ENCODE assay signal across 25 cellular contexts in genomic region chr12:56061982-56062381, GRCh38. TPM values are rescaled to one million over a fixed set of nuclear protein-coding genes. Genes with fewer than 3 reads are reported as not detected.
A peak's percentile ranks its signal among the peaks of the same experiment; 100 is the strongest.
DNase-seq lines count a peak whose midpoint lies in the region; FAIRE-seq and TF ChIP-seq lines count a peak whose summit lies in the region.
"Had no signal": no experiment of that assay in that cellular context is flagged by ENCODE, and none has a peak within 500 bp of the region (broad histone marks: within the 10 kb centered on the region; RNA-seq: fewer than 3 reads in every experiment).

No MANE protein-coding gene starts in this region.

- no peak overlapping the region for H3K4me3 ChIP-seq in astrocyte (ENCODE audit: insufficient read depth, low read depth, low read length)
- H3K4me3 ChIP-seq in kidney (ENCODE audit: low read length in 2 of 2), result no peak overlapping the region
- H3K4me3 ChIP-seq: GM12878, SK-N-MC had no signal

- H3K9ac ChIP-seq in astrocyte (ENCODE audit: low read length) (no peak overlapping the region), kidney (ENCODE audit: low read length in 2 of 2) (no peak overlapping the region)

- H3K4me1 Mint-ChIP-seq in astrocyte (ENCODE audit: low read depth, unreplicated experiment), result peaks cover 2% of the 10 kb centered on the region
- H3K4me1 Mint-ChIP-seq: IgD-negative memory B cell had no signal

- peak overlapping the region; percentile 34 for H3K4me3 Mint-ChIP-seq in astrocyte (ENCODE audit: unreplicated experiment)
- H3K4me3 Mint-ChIP-seq: IgD-negative memory B cell had no signal

- H3K36me3 Mint-ChIP-seq in astrocyte (ENCODE audit: low read depth, unreplicated experiment), result no peaks in the 10 kb centered on the region
- H3K36me3 Mint-ChIP-seq: IgD-negative memory B cell had no signal

- H3K36me3 ChIP-seq in astrocyte (ENCODE audit: insufficient read depth, low read length), result no peaks in the 10 kb centered on the region
- no peaks in the 10 kb centered on the region for H3K36me3 ChIP-seq in kidney (ENCODE audit: control insufficient read depth in 1 of 2, insufficient read depth in 2 of 2, low read length in 2 of 2)
- H3K36me3 ChIP-seq: BE2C had no signal

- TF ChIP-seq POLR2A in GM12892 (IDR thresholded peaks at IDR 0.05; ENCODE audit: low read depth, low read length), result no peak

- H3K27ac ChIP-seq in astrocyte (ENCODE audit: low read depth, low read length) (no peak overlapping the region), kidney (ENCODE audit: low read depth in 2 of 2, low read length in 2 of 2) (no peak overlapping the region)

- no peak for FAIRE-seq in astrocyte (lab: Jason Lieb, UNC)
- FAIRE-seq in kidney (lab: Jason Lieb, UNC), result no peak
- FAIRE-seq in GM12892 (lab: Jason Lieb, UNC), result no peak
- FAIRE-seq: GM12878 had no signal

- DNase-seq in HT1080 (ENCODE audit: low read depth) (peak; percentile 62), astrocyte (ENCODE audit: low read depth) (no peak), kidney (peak; percentile 12), hypothalamus (lab: John Stamatoyannopoulos, UW) (no peak), GM20000 (ENCODE audit: low spot score) (no peak), GM12892 (ENCODE audit: insufficient read length) (no peak)
- DNase-seq in activated effector memory CD4-positive, alpha-beta T cell treated with anti-CD3 and anti-CD28 coated beads, Interleukin-2, amount 50 U/mL, for 16 hours, result no peak
- DNase-seq: BE2C, COR-L47, DMS 273 treated with DMSO at 0.1 percent for 48 hours, DND-41, GOT3, HCEC 1CT, MM.1S, NCI-H1048, NCI-H1436, NCI-H187 treated with DMSO at 0.1 percent for 48 hours, NCI-H2107, NCI-H446 treated with DMSO at 0.1 percent for 48 hours, NCI-H526 treated with DMSO at 0.1 percent for 48 hours, SHP77, SW 1271 had no signal

- H3K4me1 ChIP-seq in astrocyte (ENCODE audit: insufficient read depth, low read length) (peaks cover 5% of the 10 kb centered on the region), kidney (ENCODE audit: control insufficient read depth in 1 of 2, insufficient read depth in 1 of 2, low read depth in 1 of 2, low read length in 2 of 2) (no peaks in the 10 kb centered on the region)
- H3K4me1 ChIP-seq: BE2C had no signal

- H2AFZ ChIP-seq in astrocyte (ENCODE audit: low read depth, low read length), result no peak overlapping the region

- no peak for TF ChIP-seq CTCF in astrocyte (IDR thresholded peaks at IDR 0.05; ENCODE audit: insufficient read depth, low read depth, low read length)
- no peak for TF ChIP-seq CTCF in kidney (IDR thresholded peaks at IDR 0.05; ENCODE audit: borderline replicate concordance, extremely low read depth, insufficient read depth)
- no peak for TF ChIP-seq CTCF in GM20000 (IDR thresholded peaks at IDR 0.05; ENCODE audit: extremely low read depth, missing control alignments)

- H3K9me3 ChIP-seq in astrocyte (ENCODE audit: insufficient read depth, low read depth, low read length) (no peaks in the 10 kb centered on the region), kidney (ENCODE audit: control insufficient read depth in 1 of 2, low read length in 2 of 2) (no peaks in the 10 kb centered on the region)
- H3K9me3 ChIP-seq: BE2C had no signal

- intact Hi-C loops in kidney (cut with DNase I), result no loop called here

- no peaks in the 10 kb centered on the region for H4K20me1 ChIP-seq in astrocyte (ENCODE audit: insufficient read depth, low read length)

- H3K9me3 Mint-ChIP-seq in astrocyte (ENCODE audit: unreplicated experiment), result no peaks in the 10 kb centered on the region
- H3K9me3 Mint-ChIP-seq: IgD-negative memory B cell had no signal

- H3K79me2 ChIP-seq in astrocyte (ENCODE audit: insufficient read depth, low read length), result no peaks in the 10 kb centered on the region

- H3K27ac Mint-ChIP-seq in astrocyte (ENCODE audit: unreplicated experiment), result no peak overlapping the region
- H3K27ac Mint-ChIP-seq: IgD-negative memory B cell had no signal

- H3K4me2 ChIP-seq in astrocyte (ENCODE audit: low read length), result no peak overlapping the region

- H3K27me3 Mint-ChIP-seq in astrocyte (ENCODE audit: low read depth, unreplicated experiment), result peaks cover 1% of the 10 kb centered on the region

- no peaks in the 10 kb centered on the region for H3K27me3 ChIP-seq in astrocyte (ENCODE audit: insufficient read depth, low read length)
- H3K27me3 ChIP-seq: BE2C had no signal

RNA-seq across cellular contexts. Expression of gene ERBB3, which starts 18.0 kb away (rescaled TPM):
- 1.2 and 1.4 TPM in 2 replicates for total RNA-seq in HT1080 (2014; rRNA removed; shearing (Covaris generic))
- polyA plus RNA-seq in HT1080 (2015; cell fraction: cytosol; rRNA removed), result 0.49 and 1.0 TPM in 2 replicates
- 0.16 and 0.26 TPM in 2 replicates for polyA plus RNA-seq in HT1080 (2015; cell fraction: nucleus; rRNA removed)
- total RNA-seq in astrocyte (2.6 and 3.8 TPM in 2 replicates), kidney (58.1 TPM)
- polyA plus RNA-seq in kidney (ENCODE audit: insufficient read depth, low read depth, low replicate concordance), result 31.5 TPM
- polyA plus RNA-seq in GM12892 (2012; ENCODE audit: missing spikeins), result 0.49 TPM

RNA-seq across cellular contexts. Expression of gene RPS26, which starts 20.3 kb away (rescaled TPM):
- total RNA-seq in HT1080 (2014; rRNA removed; shearing (Covaris generic)), result 855 and 1,056 TPM in 2 replicates
- polyA plus RNA-seq in HT1080 (2015; cell fraction: cytosol; rRNA removed), result 643 and 2,329 TPM in 2 replicates
- 495 and 694 TPM in 2 replicates for polyA plus RNA-seq in HT1080 (2015; cell fraction: nucleus; rRNA removed)
- 39.4 and 45.9 TPM in 2 replicates for total RNA-seq in astrocyte
- total RNA-seq in kidney, result 46.7 TPM
- 637 TPM for polyA plus RNA-seq in kidney (ENCODE audit: insufficient read depth, low read depth, low replicate concordance)
- 1,801 TPM for polyA plus RNA-seq in GM12892 (2012; ENCODE audit: missing spikeins)

RNA-seq across cellular contexts. Expression of gene IKZF4, which starts 41.1 kb away (rescaled TPM):
- total RNA-seq in HT1080 (2014; rRNA removed; shearing (Covaris generic)), result 0.80 and 1.9 TPM in 2 replicates
- polyA plus RNA-seq in HT1080 (2015; cell fraction: cytosol; rRNA removed), result 3.9 and 4.3 TPM in 2 replicates
- 4.1 and 4.3 TPM in 2 replicates for polyA plus RNA-seq in HT1080 (2015; cell fraction: nucleus; rRNA removed)
- 5.6 and 6.9 TPM in 2 replicates for total RNA-seq in astrocyte
- 9.4 TPM for total RNA-seq in kidney
- 2.7 TPM for polyA plus RNA-seq in kidney (ENCODE audit: insufficient read depth, low read depth, low replicate concordance)
- 2.8 TPM for polyA plus RNA-seq in GM12892 (2012; ENCODE audit: missing spikeins)

RNA-seq across cellular contexts. Expression of gene PA2G4, which starts 42.4 kb away (rescaled TPM):
- total RNA-seq in HT1080 (2014; rRNA removed; shearing (Covaris generic)), result 526 and 607 TPM in 2 replicates
- 346 and 430 TPM in 2 replicates for polyA plus RNA-seq in HT1080 (2015; cell fraction: cytosol; rRNA removed)
- polyA plus RNA-seq in HT1080 (2015; cell fraction: nucleus; rRNA removed), result 500 and 579 TPM in 2 replicates
- total RNA-seq in astrocyte (124 and 130 TPM in 2 replicates), kidney (76.8 TPM)
- polyA plus RNA-seq in kidney (ENCODE audit: insufficient read depth, low read depth, low replicate concordance), result 72.4 TPM
- 276 TPM for polyA plus RNA-seq in GM12892 (2012; ENCODE audit: missing spikeins)

RNA-seq across cellular contexts. Expression of gene RPL41, which starts 54.5 kb away (rescaled TPM):
- total RNA-seq in HT1080 (2014; rRNA removed; shearing (Covaris generic)), result 3,633 and 5,394 TPM in 2 replicates
- polyA plus RNA-seq in HT1080 (2015; cell fraction: cytosol; rRNA removed), result 3,243 and 3,703 TPM in 2 replicates
- 870 and 941 TPM in 2 replicates for polyA plus RNA-seq in HT1080 (2015; cell fraction: nucleus; rRNA removed)
- 3,078 and 3,088 TPM in 2 replicates for total RNA-seq in astrocyte
- 2,987 TPM for total RNA-seq in kidney
- polyA plus RNA-seq in kidney (ENCODE audit: insufficient read depth, low read depth, low replicate concordance), result 5,602 TPM
- polyA plus RNA-seq in GM12892 (2012; ENCODE audit: missing spikeins), result 8,175 TPM

Comparison
In these comparisons a context has a peak if more than half of its experiments do, and no peak if none do; other contexts are left out.
1. DNase-seq: peak in HT1080 (single experiment) and kidney (single experiment); none in astrocyte (single experiment), activated effector memory CD4-positive, alpha-beta T cell treated with anti-CD3 and anti-CD28 coated beads, Interleukin-2, amount 50 U/mL, for 16 hours (single experiment), hypothalamus (0 of 51), GM20000 (single experiment) and GM12892 (single experiment).
2. RNA of gene ERBB3, which starts 18.0 kb away (total RNA-seq): 58.1 TPM in kidney (single experiment); 2.6 to 3.8 TPM in astrocyte and 1.2 to 1.4 TPM in HT1080; every median in the first group is over 10 times any median in the second.
3. RNA of gene RPS26, which starts 20.3 kb away (total RNA-seq): 855 to 1,056 TPM in HT1080; 46.7 TPM in kidney (single experiment) and 39.4 to 45.9 TPM in astrocyte; every median in the first group is over 10 times any median in the second.